27 cellular contexts compared by ENCODE assay signal in the genomic region with DNA sequence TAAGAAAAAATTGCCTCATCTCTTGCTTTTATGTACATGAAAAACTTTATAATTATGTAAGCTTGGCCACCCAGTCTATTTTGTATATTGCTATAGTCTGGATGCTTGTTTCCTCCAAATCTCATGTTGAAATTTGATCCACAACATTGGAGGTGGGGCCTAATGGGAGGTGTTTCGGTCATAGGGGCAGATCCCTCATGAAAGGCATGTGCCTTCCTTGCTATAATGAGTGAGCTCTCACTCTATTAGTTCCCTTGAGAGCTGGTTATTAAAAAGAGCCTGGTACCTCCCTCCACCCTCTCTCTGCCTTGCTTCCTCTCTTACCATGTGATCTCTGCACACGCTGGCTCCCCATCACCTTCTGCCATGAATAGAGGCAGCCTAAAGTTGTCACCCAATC.
DNase-seq lines count a peak whose midpoint lies in the region; ATAC-seq and TF ChIP-seq lines count a peak whose summit lies in the region.
"Had no signal": no experiment of that assay in that cellular context is flagged by ENCODE, and none has a peak within 500 bp of the region (broad histone marks: within the 10 kb centered on the region; RNA-seq: fewer than 3 reads in every experiment).

No MANE protein-coding gene starts in this region.

- H3K4me3 ChIP-seq in HAP-1 (no peak overlapping the region), neuron (ENCODE audit: low read length) (no peak overlapping the region)
- H3K4me3 ChIP-seq: ascending aorta; BLaER1 treated with 17β-estradiol and CSF1 and Interleukin-3, amounts not matched to agents 10 nM and 100 nM; cardiac muscle cell; coronary artery; gastroesophageal sphincter; stomach; thyroid gland had no signal

- POLR2A ChIA-PET in T-cell (lab: Charles Lee): no interaction called here

- H3K27me3 Mint-ChIP-seq in glutamatergic neuron (ENCODE audit: unreplicated experiment): peaks cover 4% of the 10 kb centered on the region
- H3K27me3 Mint-ChIP-seq in T-cell: no peaks in the 10 kb centered on the region
- H3K27me3 Mint-ChIP-seq in effector memory CD8-positive, alpha-beta T cell: no peaks in the 10 kb centered on the region
- H3K27me3 Mint-ChIP-seq: activated naive CD8-positive, alpha-beta T cell treated with anti-CD3 and anti-CD28 coated beads for 36 hours; T-helper 17 cell had no signal

- CTCF ChIA-PET in T-cell (lab: Charles Lee): no interaction called here

- no peak for ATAC-seq in T-cell (replicated peaks in 1 of 4)
- no peak for ATAC-seq in effector memory CD8-positive, alpha-beta T cell (replicated peaks)
- ATAC-seq in GM21723 (IDR thresholded peaks at IDR 0.05; ENCODE audit: unreplicated experiment): no peak
- ATAC-seq: gastroesophageal sphincter; left ventricle myocardium superior; naive thymus-derived CD8-positive, alpha-beta T cell; T-helper 17 cell had no signal

- H3K4me1 Mint-ChIP-seq in glutamatergic neuron (ENCODE audit: low read depth, unreplicated experiment): peaks cover 24% of the 10 kb centered on the region
- H3K4me1 Mint-ChIP-seq in T-cell: peaks cover 0 to 5% (median 0%) of the 10 kb centered on the region in 3 donors
- peaks cover 0 to 2% of the 10 kb centered on the region in 2 donors for H3K4me1 Mint-ChIP-seq in effector memory CD8-positive, alpha-beta T cell (ENCODE audit: low read depth in 2 of 2)
- H3K4me1 Mint-ChIP-seq: activated naive CD8-positive, alpha-beta T cell treated with anti-CD3 and anti-CD28 coated beads for 36 hours; T-helper 17 cell had no signal

- DNase-seq in HAP-1 (ENCODE audit: low spot score in 2 of 2) (peak; percentile 74 to 86), NCI-H2171 (lab: John Stamatoyannopoulos, UW) (peak; percentile 68), glutamatergic neuron (peak; percentile 14), T-cell (no peak)
- no peak for DNase-seq in effector memory CD8-positive, alpha-beta T cell
- DNase-seq: activated effector memory CD4-positive, alpha-beta T cell treated with anti-CD3 and anti-CD28 coated beads, Interleukin-2, amount 50 U/mL, for 16 hours; activated naive CD8-positive, alpha-beta T cell treated with anti-CD3 and anti-CD28 coated beads for 36 hours; COR-L47; HFFc6; hypothalamus; left ventricle myocardium superior; naive thymus-derived CD8-positive, alpha-beta T cell; NCI-H1694 treated with DMSO at 0.1 percent for 48 hours; NCI-H526; small intestine; stimulated activated CD4-positive, alpha-beta T cell treated with anti-CD3 and anti-CD28 coated beads, Interleukin-1b, Interleukin-23, amount 100 ng/mL, for 48 hours; stomach; T-helper 17 cell; thyroid gland had no signal

- TF ChIP-seq CTCF in glutamatergic neuron (IDR thresholded peaks at IDR 0.05; ENCODE audit: partially characterized antibody, unreplicated experiment): no peak

- H3K36me3 ChIP-seq in HAP-1 (replicated peaks): no peaks in the 10 kb centered on the region
- no peaks in the 10 kb centered on the region for H3K36me3 ChIP-seq in neuron (ENCODE audit: insufficient read depth, low read length)
- H3K36me3 ChIP-seq: ascending aorta; BLaER1 treated with 17β-estradiol and CSF1 and Interleukin-3, amounts not matched to agents 10 nM and 100 nM; cardiac muscle cell; gastroesophageal sphincter; stomach; thyroid gland had no signal

- H3K36me3 Mint-ChIP-seq in glutamatergic neuron (ENCODE audit: unreplicated experiment) (no peaks in the 10 kb centered on the region), T-cell (no peaks in the 10 kb centered on the region)
- no peaks in the 10 kb centered on the region for H3K36me3 Mint-ChIP-seq in effector memory CD8-positive, alpha-beta T cell (ENCODE audit: insufficient read depth)
- H3K36me3 Mint-ChIP-seq: activated naive CD8-positive, alpha-beta T cell treated with anti-CD3 and anti-CD28 coated beads for 36 hours; naive thymus-derived CD8-positive, alpha-beta T cell had no signal

- H3K4me3 Mint-ChIP-seq in glutamatergic neuron (ENCODE audit: unreplicated experiment): peak overlapping the region; percentile 2
- H3K4me3 Mint-ChIP-seq in T-cell: no peak overlapping the region
- no peak overlapping the region for H3K4me3 Mint-ChIP-seq in effector memory CD8-positive, alpha-beta T cell
- H3K4me3 Mint-ChIP-seq: activated naive CD8-positive, alpha-beta T cell treated with anti-CD3 and anti-CD28 coated beads for 36 hours; HFFc6; naive thymus-derived CD8-positive, alpha-beta T cell; T-helper 17 cell had no signal

- H3K4me1 ChIP-seq in HAP-1 (peaks cover 16% of the 10 kb centered on the region), neuron (ENCODE audit: insufficient read depth, low read length) (peaks cover 13% of the 10 kb centered on the region)
- H3K4me1 ChIP-seq: ascending aorta; BLaER1 treated with 17β-estradiol and CSF1 and Interleukin-3, amounts not matched to agents 10 nM and 100 nM; gastroesophageal sphincter; parathyroid adenoma; stomach; thyroid gland had no signal

- in situ Hi-C loops in HAP-1 (cut with MboI; ENCODE audit: low sequenced_read_pairs): no loop called here

- H3K27ac Mint-ChIP-seq in glutamatergic neuron (ENCODE audit: unreplicated experiment): peak overlapping the region; percentile 7
- no peak overlapping the region for H3K27ac Mint-ChIP-seq in T-cell
- no peak overlapping the region for H3K27ac Mint-ChIP-seq in effector memory CD8-positive, alpha-beta T cell
- H3K27ac Mint-ChIP-seq: activated naive CD8-positive, alpha-beta T cell treated with anti-CD3 and anti-CD28 coated beads for 36 hours; HFFc6; naive thymus-derived CD8-positive, alpha-beta T cell; T-helper 17 cell had no signal

- no peaks in the 10 kb centered on the region for H3K27me3 ChIP-seq in HAP-1 (ENCODE audit: low read depth)
- no peaks in the 10 kb centered on the region for H3K27me3 ChIP-seq in neuron (ENCODE audit: insufficient read depth, low read length)
- H3K27me3 ChIP-seq: ascending aorta; BLaER1 treated with 17β-estradiol and CSF1 and Interleukin-3, amounts not matched to agents 10 nM and 100 nM; cardiac muscle cell; gastroesophageal sphincter; stomach; thyroid gland had no signal

- peaks cover 5% of the 10 kb centered on the region for H3K9me3 Mint-ChIP-seq in glutamatergic neuron (ENCODE audit: unreplicated experiment)
- H3K9me3 Mint-ChIP-seq in T-cell: peaks cover 3 to 21% (median 9%) of the 10 kb centered on the region in 3 donors
- H3K9me3 Mint-ChIP-seq in effector memory CD8-positive, alpha-beta T cell: peaks cover 16 to 19% of the 10 kb centered on the region in 2 donors
- H3K9me3 Mint-ChIP-seq: activated naive CD8-positive, alpha-beta T cell treated with anti-CD3 and anti-CD28 coated beads for 36 hours; HFFc6 had no signal

- H2AFZ ChIP-seq in neuron (ENCODE audit: low read depth, low read length): peak overlapping the region; percentile 72
- H2AFZ ChIP-seq: parathyroid adenoma had no signal

- no peaks in the 10 kb centered on the region for H3K9me3 ChIP-seq in HAP-1
- H3K9me3 ChIP-seq in neuron (ENCODE audit: low read length): no peaks in the 10 kb centered on the region
- H3K9me3 ChIP-seq: ascending aorta; BLaER1 treated with 17β-estradiol and CSF1 and Interleukin-3, amounts not matched to agents 10 nM and 100 nM; gastroesophageal sphincter; stomach; thyroid gland had no signal

Comparison
In these comparisons a context has a peak if more than half of its experiments do, and no peak if none do; other contexts are left out.
1. DNase-seq: peak in HAP-1 (2 of 2), NCI-H2171 (single experiment) and glutamatergic neuron (single experiment); none in T-cell (0 of 34) and effector memory CD8-positive, alpha-beta T cell (0 of 3).